ENCODE assay signal across 8 cellular contexts in genomic region chr4:42656986-42657792, GRCh38. TPM values are rescaled to one million over a fixed set of nuclear protein-coding genes. Genes with fewer than 3 reads are reported as not detected.
A peak's percentile ranks its signal among the peaks of the same experiment; 100 is the strongest.
DNase-seq lines count a peak whose midpoint lies in the region; ATAC-seq and TF ChIP-seq lines count a peak whose summit lies in the region.

Gene ATP8A1, minus strand, starts transcription at chr4:42657105. Its CDS starts 232 bp downstream, at chr4:42656873.

- H3K36me3 ChIP-seq in BLaER1 (peaks cover 5% of the 10 kb centered on the region; the same call in 1 of the 2 replicates), colonic mucosa (no peaks in the 10 kb centered on the region)

- H3K9ac ChIP-seq in BLaER1: peak within 1 kb of the TSS; percentile 98
- H3K9ac ChIP-seq in colonic mucosa (ENCODE audit: low read depth in 2 of 2, low read length in 2 of 2): peak within 1 kb of the TSS; percentile 82 to 86

- intact Hi-C loops in colonic mucosa (cut with DNase I): loop anchor here (10.0 kb wide), 1 partner anchor 82 kb away; no protein-coding TSS in a partner anchor

- TF ChIP-seq CTCF in colonic mucosa (IDR thresholded peaks at IDR 0.05): no peak

- H3K4me3 ChIP-seq in BLaER1 (peak within 1 kb of the TSS; percentile 94), colonic mucosa (peak within 1 kb of the TSS; percentile 82)

- H3K4me2 ChIP-seq in BLaER1: peak within 1 kb of the TSS; percentile 92

- H3K9me3 ChIP-seq in BLaER1 (peaks cover 6% of the 10 kb centered on the region), colonic mucosa (no peaks in the 10 kb centered on the region)

- peak; percentile 74 for ATAC-seq in GM19328 (IDR thresholded peaks at IDR 0.05; ENCODE audit: unreplicated experiment)
- ATAC-seq in HG03469 (IDR thresholded peaks at IDR 0.05; ENCODE audit: unreplicated experiment): peak; percentile 62

- peak within 1 kb of the TSS; percentile 99 for H3K27ac ChIP-seq in BLaER1
- H3K27ac ChIP-seq in colonic mucosa: peak within 1 kb of the TSS; percentile 88
- peak within 1 kb of the TSS; percentile 96 for H3K27ac ChIP-seq in layer of hippocampus (ENCODE audit: low read depth, low read length)

- no peaks in the 10 kb centered on the region for H4K20me1 ChIP-seq in BLaER1

- DNase-seq in NCI-H526 (lab: John Stamatoyannopoulos, UW) (peak; percentile 71 to 96), colonic mucosa (peak; percentile 94)
- peak; percentile 93 for DNase-seq in activated CD4-positive, alpha-beta T cell treated with anti-CD3 and anti-CD28 coated beads for 48 hours
- DNase-seq in stimulated activated CD4-positive, alpha-beta T cell treated with anti-CD3 and anti-CD28 coated beads, Interleukin-1b, Interleukin-23, amount 100 ng/mL, for 24 hours (ENCODE audit: low read depth in 4 of 4, low spot score in 1 of 4): peak; percentile 81 to 92 (median 89)

- H3K4me1 ChIP-seq in BLaER1 (peaks cover 34% of the 10 kb centered on the region), colonic mucosa (peaks cover 3% of the 10 kb centered on the region)

- H3K27me3 ChIP-seq in BLaER1 (no peaks in the 10 kb centered on the region), colonic mucosa (no peaks in the 10 kb centered on the region), layer of hippocampus (ENCODE audit: control insufficient read depth, insufficient read depth, low read length) (no peaks in the 10 kb centered on the region)

RNA-seq across cellular contexts. Expression of gene ATP8A1, which starts in this region (rescaled TPM):
- 10 to 100 TPM; 19.1 to 34.0 TPM for total RNA-seq in colonic mucosa

Comparison
In these comparisons a context has a peak if more than half of its experiments do, and no peak if none do; other contexts are left out.
1. Peak in every context shown above with its lines: DNase-seq, ATAC-seq, H3K4me3 ChIP-seq and H3K27ac ChIP-seq.